8 cellular contexts compared by ENCODE assay signal in the genomic region with DNA sequence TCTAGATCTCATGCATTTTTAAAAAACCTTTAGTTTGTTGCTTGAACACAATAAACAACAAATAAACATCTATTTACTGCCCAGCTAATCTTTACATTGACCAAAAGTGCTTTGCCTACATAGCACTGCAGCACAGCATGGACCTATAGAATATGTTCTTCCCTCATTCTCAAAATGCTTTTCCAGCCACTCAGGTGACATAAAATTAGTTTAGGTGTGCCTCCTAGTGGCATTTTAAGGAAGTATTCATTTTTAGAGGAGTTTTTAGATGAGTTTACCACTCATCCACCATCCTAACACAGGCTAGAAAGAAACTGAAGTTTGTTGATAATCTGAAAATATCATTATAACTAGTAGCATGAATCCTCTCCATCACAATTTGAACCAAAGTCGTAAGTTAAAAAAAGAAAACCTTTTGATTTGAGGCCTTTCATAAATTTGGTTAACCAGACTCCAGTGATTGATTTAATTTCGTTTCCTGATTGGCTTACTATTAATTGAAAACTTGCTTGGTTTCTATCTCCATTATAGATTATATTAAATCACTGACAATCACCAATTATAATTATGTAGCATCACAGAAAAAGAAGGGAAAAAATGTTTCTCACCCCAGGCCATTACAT.
DNase-seq lines count a peak whose midpoint lies in the region; ATAC-seq, FAIRE-seq and TF ChIP-seq lines count a peak whose summit lies in the region.

No MANE protein-coding gene starts in this region.

- H4K20me1 ChIP-seq in DND-41 (ENCODE audit: insufficient read depth, low read length): no peaks in the 10 kb centered on the region

- H3K4me1 ChIP-seq in DND-41 (ENCODE audit: insufficient read depth, low read length): no peaks in the 10 kb centered on the region

- H3K4me3 ChIP-seq in DND-41 (ENCODE audit: low read depth in 1 of 2, low read length in 2 of 2): no peak overlapping the region

- no peak overlapping the region for H3K4me2 ChIP-seq in DND-41 (ENCODE audit: insufficient read depth, low read length)

- FAIRE-seq in HTR-8/SVneo (lab: Jason Lieb, UNC): no peak

- DNase-seq in DND-41 (no peak), iPS-NIHi11 (ENCODE audit: low spot score) (peak; percentile 17), NCI-H2107 treated with DMSO at 0.1 percent for 48 hours (lab: John Stamatoyannopoulos, UW; ENCODE audit: unreplicated experiment) (no peak), HTR-8/SVneo (ENCODE audit: insufficient read length, low spot score) (no peak), activated gamma-delta T cell (lab: John Stamatoyannopoulos, UW) (no peak)

- H3K27me3 ChIP-seq in DND-41 (ENCODE audit: insufficient read depth, low read length, poor library complexity): no peaks in the 10 kb centered on the region

- no peak overlapping the region for H3K27ac ChIP-seq in DND-41 (ENCODE audit: low read length)

- TF ChIP-seq CTCF in DND-41 (IDR thresholded peaks at IDR 0.05; ENCODE audit: borderline replicate concordance, extremely low read depth, low read length, poor library complexity, severe bottlenecking): peak; percentile 72

- H3K9me3 ChIP-seq in DND-41 (ENCODE audit: insufficient read depth, low read length, severe bottlenecking): no peaks in the 10 kb centered on the region

- no peaks in the 10 kb centered on the region for H3K36me3 ChIP-seq in DND-41 (ENCODE audit: insufficient read depth, low read length)

- peak; percentile 74 for TF ChIP-seq RAD21 in Ishikawa (IDR thresholded peaks at IDR 0.05; ENCODE audit: low read depth)

- no peak for TF ChIP-seq EP300 in Ishikawa (IDR thresholded peaks at IDR 0.05; ENCODE audit: borderline replicate concordance)

- H2AFZ ChIP-seq in DND-41 (ENCODE audit: low read depth, low read length): no peak overlapping the region

- ATAC-seq in DND-41 (ENCODE audit: insufficient read depth, low read depth) (peak; percentile 79), SK-N-SH treated with all-trans-retinoic acid at 6 μM for 48 hours (peak; percentile 40; the same call in 2 of the 3 replicates), GM18858 (IDR thresholded peaks at IDR 0.05; ENCODE audit: unreplicated experiment) (no peak)

- H3K9ac ChIP-seq in DND-41 (ENCODE audit: low read depth, low read length): no peak overlapping the region

- no peaks in the 10 kb centered on the region for H3K79me2 ChIP-seq in DND-41 (ENCODE audit: insufficient read depth, low read length)

TF ChIP-seq in Ishikawa, 13 proteins besides CTCF, POLR2A, EP300 and RAD21:
- TF ChIP-seq, protein P1, sequence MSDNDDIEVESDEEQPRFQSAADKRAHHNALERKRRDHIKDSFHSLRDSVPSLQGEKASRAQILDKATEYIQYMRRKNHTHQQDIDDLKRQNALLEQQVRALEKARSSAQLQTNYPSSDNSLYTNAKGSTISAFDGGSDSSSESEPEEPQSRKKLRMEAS (IDR thresholded peaks at IDR 0.05): no peak
- TF ChIP-seq TAF1 (IDR thresholded peaks at IDR 0.05; ENCODE audit: low read depth) (no peak), FOXM1 (IDR thresholded peaks at IDR 0.05; ENCODE audit: borderline replicate concordance, low read depth) (no peak), CREB1 (IDR thresholded peaks at IDR 0.05; ENCODE audit: low read depth) (no peak), ZBTB7A (IDR thresholded peaks at IDR 0.05; ENCODE audit: low read depth) (no peak), NFIC (IDR thresholded peaks at IDR 0.05) (no peak), YY1 (IDR thresholded peaks at IDR 0.05; ENCODE audit: low read depth) (no peak), TEAD4 (IDR thresholded peaks at IDR 0.05) (no peak), TCF12 (IDR thresholded peaks at IDR 0.05; ENCODE audit: low read depth) (no peak), CEBPB (IDR thresholded peaks at IDR 0.05) (no peak), EGR1 (IDR thresholded peaks at IDR 0.05) (no peak)
- TF ChIP-seq, protein P2, sequence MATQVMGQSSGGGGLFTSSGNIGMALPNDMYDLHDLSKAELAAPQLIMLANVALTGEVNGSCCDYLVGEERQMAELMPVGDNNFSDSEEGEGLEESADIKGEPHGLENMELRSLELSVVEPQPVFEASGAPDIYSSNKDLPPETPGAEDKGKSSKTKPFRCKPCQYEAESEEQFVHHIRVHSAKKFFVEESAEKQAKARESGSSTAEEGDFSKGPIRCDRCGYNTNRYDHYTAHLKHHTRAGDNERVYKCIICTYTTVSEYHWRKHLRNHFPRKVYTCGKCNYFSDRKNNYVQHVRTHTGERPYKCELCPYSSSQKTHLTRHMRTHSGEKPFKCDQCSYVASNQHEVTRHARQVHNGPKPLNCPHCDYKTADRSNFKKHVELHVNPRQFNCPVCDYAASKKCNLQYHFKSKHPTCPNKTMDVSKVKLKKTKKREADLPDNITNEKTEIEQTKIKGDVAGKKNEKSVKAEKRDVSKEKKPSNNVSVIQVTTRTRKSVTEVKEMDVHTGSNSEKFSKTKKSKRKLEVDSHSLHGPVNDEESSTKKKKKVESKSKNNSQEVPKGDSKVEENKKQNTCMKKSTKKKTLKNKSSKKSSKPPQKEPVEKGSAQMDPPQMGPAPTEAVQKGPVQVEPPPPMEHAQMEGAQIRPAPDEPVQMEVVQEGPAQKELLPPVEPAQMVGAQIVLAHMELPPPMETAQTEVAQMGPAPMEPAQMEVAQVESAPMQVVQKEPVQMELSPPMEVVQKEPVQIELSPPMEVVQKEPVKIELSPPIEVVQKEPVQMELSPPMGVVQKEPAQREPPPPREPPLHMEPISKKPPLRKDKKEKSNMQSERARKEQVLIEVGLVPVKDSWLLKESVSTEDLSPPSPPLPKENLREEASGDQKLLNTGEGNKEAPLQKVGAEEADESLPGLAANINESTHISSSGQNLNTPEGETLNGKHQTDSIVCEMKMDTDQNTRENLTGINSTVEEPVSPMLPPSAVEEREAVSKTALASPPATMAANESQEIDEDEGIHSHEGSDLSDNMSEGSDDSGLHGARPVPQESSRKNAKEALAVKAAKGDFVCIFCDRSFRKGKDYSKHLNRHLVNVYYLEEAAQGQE (IDR thresholded peaks at IDR 0.05; ENCODE audit: low read depth): no peak
- TF ChIP-seq, protein P3, sequence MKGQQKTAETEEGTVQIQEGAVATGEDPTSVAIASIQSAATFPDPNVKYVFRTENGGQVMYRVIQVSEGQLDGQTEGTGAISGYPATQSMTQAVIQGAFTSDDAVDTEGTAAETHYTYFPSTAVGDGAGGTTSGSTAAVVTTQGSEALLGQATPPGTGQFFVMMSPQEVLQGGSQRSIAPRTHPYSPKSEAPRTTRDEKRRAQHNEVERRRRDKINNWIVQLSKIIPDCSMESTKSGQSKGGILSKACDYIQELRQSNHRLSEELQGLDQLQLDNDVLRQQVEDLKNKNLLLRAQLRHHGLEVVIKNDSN (IDR thresholded peaks at IDR 0.05): no peak
TF ChIP-seq in Ishikawa: peak in this region for 0.

TF ChIP-seq in SK-N-SH treated with all-trans-retinoic acid at 6 μM for 48 hours, 23 proteins besides CTCF, POLR2A, EP300 and RAD21:
- TF ChIP-seq BACH2 (CRISPR knock-in tag; IDR thresholded peaks at IDR 0.05; ENCODE audit: borderline replicate concordance): no peak
- no peak for TF ChIP-seq ZNF70 (CRISPR knock-in tag; IDR thresholded peaks at IDR 0.05)
- TF ChIP-seq, protein P4, sequence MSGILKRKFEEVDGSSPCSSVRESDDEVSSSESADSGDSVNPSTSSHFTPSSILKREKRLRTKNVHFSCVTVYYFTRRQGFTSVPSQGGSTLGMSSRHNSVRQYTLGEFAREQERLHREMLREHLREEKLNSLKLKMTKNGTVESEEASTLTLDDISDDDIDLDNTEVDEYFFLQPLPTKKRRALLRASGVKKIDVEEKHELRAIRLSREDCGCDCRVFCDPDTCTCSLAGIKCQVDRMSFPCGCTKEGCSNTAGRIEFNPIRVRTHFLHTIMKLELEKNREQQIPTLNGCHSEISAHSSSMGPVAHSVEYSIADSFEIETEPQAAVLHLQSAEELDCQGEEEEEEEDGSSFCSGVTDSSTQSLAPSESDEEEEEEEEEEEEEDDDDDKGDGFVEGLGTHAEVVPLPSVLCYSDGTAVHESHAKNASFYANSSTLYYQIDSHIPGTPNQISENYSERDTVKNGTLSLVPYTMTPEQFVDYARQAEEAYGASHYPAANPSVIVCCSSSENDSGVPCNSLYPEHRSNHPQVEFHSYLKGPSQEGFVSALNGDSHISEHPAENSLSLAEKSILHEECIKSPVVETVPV (CRISPR knock-in tag; IDR thresholded peaks at IDR 0.05): no peak
- TF ChIP-seq OSR1 (CRISPR knock-in tag; IDR thresholded peaks at IDR 0.05): no peak
- no peak for TF ChIP-seq ZFP30 (CRISPR knock-in tag; IDR thresholded peaks at IDR 0.05)
- TF ChIP-seq, protein P5, sequence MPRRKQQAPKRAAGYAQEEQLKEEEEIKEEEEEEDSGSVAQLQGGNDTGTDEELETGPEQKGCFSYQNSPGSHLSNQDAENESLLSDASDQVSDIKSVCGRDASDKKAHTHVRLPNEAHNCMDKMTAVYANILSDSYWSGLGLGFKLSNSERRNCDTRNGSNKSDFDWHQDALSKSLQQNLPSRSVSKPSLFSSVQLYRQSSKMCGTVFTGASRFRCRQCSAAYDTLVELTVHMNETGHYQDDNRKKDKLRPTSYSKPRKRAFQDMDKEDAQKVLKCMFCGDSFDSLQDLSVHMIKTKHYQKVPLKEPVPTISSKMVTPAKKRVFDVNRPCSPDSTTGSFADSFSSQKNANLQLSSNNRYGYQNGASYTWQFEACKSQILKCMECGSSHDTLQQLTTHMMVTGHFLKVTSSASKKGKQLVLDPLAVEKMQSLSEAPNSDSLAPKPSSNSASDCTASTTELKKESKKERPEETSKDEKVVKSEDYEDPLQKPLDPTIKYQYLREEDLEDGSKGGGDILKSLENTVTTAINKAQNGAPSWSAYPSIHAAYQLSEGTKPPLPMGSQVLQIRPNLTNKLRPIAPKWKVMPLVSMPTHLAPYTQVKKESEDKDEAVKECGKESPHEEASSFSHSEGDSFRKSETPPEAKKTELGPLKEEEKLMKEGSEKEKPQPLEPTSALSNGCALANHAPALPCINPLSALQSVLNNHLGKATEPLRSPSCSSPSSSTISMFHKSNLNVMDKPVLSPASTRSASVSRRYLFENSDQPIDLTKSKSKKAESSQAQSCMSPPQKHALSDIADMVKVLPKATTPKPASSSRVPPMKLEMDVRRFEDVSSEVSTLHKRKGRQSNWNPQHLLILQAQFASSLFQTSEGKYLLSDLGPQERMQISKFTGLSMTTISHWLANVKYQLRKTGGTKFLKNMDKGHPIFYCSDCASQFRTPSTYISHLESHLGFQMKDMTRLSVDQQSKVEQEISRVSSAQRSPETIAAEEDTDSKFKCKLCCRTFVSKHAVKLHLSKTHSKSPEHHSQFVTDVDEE (CRISPR knock-in tag; IDR thresholded peaks at IDR 0.05): no peak
- no peak for TF ChIP-seq SNAI2 (CRISPR knock-in tag; IDR thresholded peaks at IDR 0.05)
- no peak for TF ChIP-seq GLIS3 (CRISPR knock-in tag; IDR thresholded peaks at IDR 0.05)
- TF ChIP-seq CSDC2 (CRISPR knock-in tag; IDR thresholded peaks at IDR 0.05): no peak
- no peak for TF ChIP-seq ISL1 (CRISPR knock-in tag; IDR thresholded peaks at IDR 0.05)
- TF ChIP-seq ZNF8 (CRISPR knock-in tag; IDR thresholded peaks at IDR 0.05): no peak
- no peak for TF ChIP-seq TOX (CRISPR knock-in tag; IDR thresholded peaks at IDR 0.05; ENCODE audit: borderline replicate concordance)
- TF ChIP-seq TCF4 (CRISPR knock-in tag; IDR thresholded peaks at IDR 0.05; ENCODE audit: borderline replicate concordance): no peak
